ENCODE assay signal across 14 cellular contexts in the genomic region with DNA sequence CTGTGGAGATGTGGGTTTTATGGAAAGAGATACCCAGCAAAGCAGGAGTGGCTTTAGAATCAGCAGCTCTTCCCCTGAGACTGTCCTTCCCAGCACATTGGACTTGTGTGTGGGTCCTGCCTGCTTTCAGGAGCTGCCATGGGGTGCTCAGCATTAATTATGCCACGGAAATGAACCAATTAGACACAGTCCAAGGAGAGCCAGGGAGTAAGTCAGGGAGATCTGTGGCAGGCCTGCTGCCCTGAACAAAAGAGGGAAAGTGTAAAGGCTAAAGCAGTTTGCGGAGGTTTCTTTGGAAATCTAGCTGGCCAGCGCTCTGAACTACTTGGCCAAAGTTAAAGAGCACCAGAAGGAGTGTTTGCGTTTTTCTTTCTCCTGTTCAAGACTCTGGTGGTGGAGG.
DNase-seq lines count a peak whose midpoint lies in the region; ATAC-seq and TF ChIP-seq lines count a peak whose summit lies in the region.
"Had no signal": no experiment of that assay in that cellular context is flagged by ENCODE, and none has a peak within 500 bp of the region (broad histone marks: within the 10 kb centered on the region; RNA-seq: fewer than 3 reads in every experiment).

No MANE protein-coding gene starts in this region.

- WGBS in stomach, 5 donors = 48 to 74% (median 50%) methylated on average over 4 of the region's 4 CpGs
- WGBS in sigmoid colon, 2 donors = 87 to 92% methylated on average over 4 of the region's 4 CpGs

- H3K36me3 ChIP-seq in SJCRH30 = no peaks in the 10 kb centered on the region
- H3K36me3 ChIP-seq in stomach = peaks cover 13 to 31% (median 30%) of the 10 kb centered on the region in 4 donors
- H3K36me3 ChIP-seq in sigmoid colon = peaks cover 0 to 27% (median 7%) of the 10 kb centered on the region in 4 donors

- H3K9me3 Mint-ChIP-seq in activated CD8-positive, alpha-beta memory T cell treated with anti-CD3 and anti-CD28 coated beads, Interleukin-2, amount 10 ng/mL, durations not matched to agents 7 days and 5 days (ENCODE audit: low read depth) = no peaks in the 10 kb centered on the region
- H3K9me3 Mint-ChIP-seq in immature natural killer cell = no peaks in the 10 kb centered on the region

- intact Hi-C loops in stomach (cut with DNase I; ENCODE audit: low total_unique reads) (no loop called here), sigmoid colon (cut with DNase I) (no loop called here)

- peak overlapping the region; percentile 61 for H3K27ac Mint-ChIP-seq in activated CD8-positive, alpha-beta memory T cell treated with anti-CD3 and anti-CD28 coated beads, Interleukin-2, amount 10 ng/mL, durations not matched to agents 7 days and 5 days
- H3K27ac Mint-ChIP-seq in immature natural killer cell = peak overlapping the region in 4 of 6 donors; percentile 13 to 77 (median 61)

- TF ChIP-seq CTCF in stomach (IDR thresholded peaks at IDR 0.05) (no peak), sigmoid colon (IDR thresholded peaks at IDR 0.05) (no peak)

- DNase-seq in activated CD8-positive, alpha-beta memory T cell treated with anti-CD3 and anti-CD28 coated beads, Interleukin-2, amount 10 ng/mL, durations not matched to agents 7 days and 5 days = no peak
- no peak for DNase-seq in activated CD8-positive, alpha-beta memory T cell treated with anti-CD3 and anti-CD28 coated beads, Interleukin-2, amount 50 U/mL, for 48 hours
- peak in 1 of 2 experiments; percentile 50 for DNase-seq in SJCRH30
- DNase-seq in immature natural killer cell = no peak
- no peak for DNase-seq in stomach
- no peak for DNase-seq in sigmoid colon
- DNase-seq in HPDE6-E6E7 (ENCODE audit: extremely low spot score) = no peak
- DNase-seq in DMS 273 treated with DMSO at 0.1 percent for 48 hours (lab: John Stamatoyannopoulos, UW) = no peak
- DNase-seq: left lung, NCI-H1436, NCI-H510A, tibial artery had no signal

- H3K27me3 Mint-ChIP-seq in activated CD8-positive, alpha-beta memory T cell treated with anti-CD3 and anti-CD28 coated beads, Interleukin-2, amount 10 ng/mL, durations not matched to agents 7 days and 5 days = no peaks in the 10 kb centered on the region
- H3K27me3 Mint-ChIP-seq in immature natural killer cell (ENCODE audit: low read depth in 3 of 3) = peaks cover 0 to 3% (median 0%) of the 10 kb centered on the region in 3 donors

- peak overlapping the region; percentile 27; the same call in 1 of the 2 replicates for H3K27ac ChIP-seq in SJCRH30
- peak overlapping the region in 4 of 5 donors; percentile 4 to 75 (median 22) for H3K27ac ChIP-seq in stomach
- H3K27ac ChIP-seq in sigmoid colon = no peak overlapping the region
- H3K27ac ChIP-seq: hepatocyte, tibial artery had no signal

- peaks cover 28% of the 10 kb centered on the region for H3K36me3 Mint-ChIP-seq in activated CD8-positive, alpha-beta memory T cell treated with anti-CD3 and anti-CD28 coated beads, Interleukin-2, amount 10 ng/mL, durations not matched to agents 7 days and 5 days
- H3K36me3 Mint-ChIP-seq in immature natural killer cell = peaks cover 0 to 8% (median 0%) of the 10 kb centered on the region in 3 donors

- ATAC-seq in activated CD8-positive, alpha-beta memory T cell treated with anti-CD3 and anti-CD28 coated beads, Interleukin-2, amount 10 ng/mL, durations not matched to agents 7 days and 5 days = no peak

- H3K4me1 ChIP-seq in SJCRH30 = peaks cover 11% of the 10 kb centered on the region
- H3K4me1 ChIP-seq in stomach = peaks cover 37 to 94% (median 85%) of the 10 kb centered on the region in 4 donors
- H3K4me1 ChIP-seq in sigmoid colon = peaks cover 0 to 40% (median 37%) of the 10 kb centered on the region in 4 donors

- H3K4me3 Mint-ChIP-seq in activated CD8-positive, alpha-beta memory T cell treated with anti-CD3 and anti-CD28 coated beads, Interleukin-2, amount 10 ng/mL, durations not matched to agents 7 days and 5 days = no peak overlapping the region
- H3K4me3 Mint-ChIP-seq in immature natural killer cell = peak overlapping the region in 1 of 5 donors; percentile 27

- H3K27me3 ChIP-seq in SJCRH30 (no peaks in the 10 kb centered on the region), stomach (no peaks in the 10 kb centered on the region), sigmoid colon (no peaks in the 10 kb centered on the region)
- H3K27me3 ChIP-seq: esophagus muscularis mucosa, hepatocyte, left lung, tibial artery had no signal

- H3K4me3 ChIP-seq in SJCRH30 (no peak overlapping the region), stomach (no peak overlapping the region), sigmoid colon (no peak overlapping the region)
- H3K4me3 ChIP-seq: esophagus muscularis mucosa, hepatocyte, left lung, tibial artery had no signal

- H3K9me3 ChIP-seq in SJCRH30 (replicated peaks) (no peaks in the 10 kb centered on the region), stomach (no peaks in the 10 kb centered on the region), sigmoid colon (no peaks in the 10 kb centered on the region)
- H3K9me3 ChIP-seq: esophagus muscularis mucosa, left lung, tibial artery had no signal

- H3K4me1 Mint-ChIP-seq in activated CD8-positive, alpha-beta memory T cell treated with anti-CD3 and anti-CD28 coated beads, Interleukin-2, amount 10 ng/mL, durations not matched to agents 7 days and 5 days = peaks cover 85% of the 10 kb centered on the region
- H3K4me1 Mint-ChIP-seq in immature natural killer cell = peaks cover 78 to 91% of the 10 kb centered on the region in 2 donors

- CTCF ChIA-PET in activated CD8-positive, alpha-beta memory T cell treated with anti-CD3 and anti-CD28 coated beads, Interleukin-2, amount 10 ng/mL, durations not matched to agents 7 days and 5 days (lab: Charles Lee) = interaction anchor here (1.6 kb wide), 1 partner anchor 10 kb away, joined by 4 read pairs; no protein-coding TSS in a partner anchor

- TF ChIP-seq EP300 in stomach (IDR thresholded peaks at IDR 0.05) (no peak), sigmoid colon (IDR thresholded peaks at IDR 0.05) (no peak)

- no peak for TF ChIP-seq POLR2A in stomach (IDR thresholded peaks at IDR 0.05)
- no peak for TF ChIP-seq POLR2A in sigmoid colon (IDR thresholded peaks at IDR 0.05)

Comparison
In these comparisons a context has a peak if more than half of its experiments do, and no peak if none do; other contexts are left out.
1. H3K27ac ChIP-seq: peak in SJCRH30 (single experiment) and stomach (4 of 5); none in sigmoid colon (0 of 4).